ENCODE assay signal across 9 cellular contexts in genomic region chr18:30889582-30890301, GRCh38.
A peak's percentile ranks its signal among the peaks of the same experiment; 100 is the strongest.
DNase-seq lines count a peak whose midpoint lies in the region; ATAC-seq and TF ChIP-seq lines count a peak whose summit lies in the region.
"Had no signal": no experiment of that assay in that cellular context is flagged by ENCODE, and none has a peak within 500 bp of the region (broad histone marks: within the 10 kb centered on the region; RNA-seq: fewer than 3 reads in every experiment).

No MANE protein-coding gene starts in this region.

- H3K36me3 Mint-ChIP-seq in naive thymus-derived CD4-positive, alpha-beta T cell = no peaks in the 10 kb centered on the region

- peaks cover 0 to 5% (median 0%) of the 10 kb centered on the region in 11 donors for H3K9me3 Mint-ChIP-seq in naive thymus-derived CD4-positive, alpha-beta T cell
- H3K9me3 Mint-ChIP-seq: stimulated activated naive CD8-positive, alpha-beta T cell treated with anti-CD3 and anti-CD28 coated beads, Interleukin-15, Interleukin-2, amounts not matched to agents 100 ng/mL and 50 ng/mL, for 24 hours had no signal

- H3K27me3 Mint-ChIP-seq in naive thymus-derived CD4-positive, alpha-beta T cell = no peaks in the 10 kb centered on the region
- H3K27me3 Mint-ChIP-seq: stimulated activated naive CD8-positive, alpha-beta T cell treated with anti-CD3 and anti-CD28 coated beads, Interleukin-15, Interleukin-2, amounts not matched to agents 100 ng/mL and 50 ng/mL, for 24 hours had no signal

- no TSS peak for BruUV-seq in A673 (replicated peaks; lab: Mats Ljungman, UMichigan)

- H3K27ac Mint-ChIP-seq in naive thymus-derived CD4-positive, alpha-beta T cell = no peak overlapping the region
- H3K27ac Mint-ChIP-seq: stimulated activated naive CD8-positive, alpha-beta T cell treated with anti-CD3 and anti-CD28 coated beads, Interleukin-15, Interleukin-2, amounts not matched to agents 100 ng/mL and 50 ng/mL, for 24 hours had no signal

- DNase-seq in A673 (ENCODE audit: low spot score) (peak; percentile 11), SW480 (ENCODE audit: low spot score) (peak; percentile 2), iPS-NIHi7 (ENCODE audit: extremely low spot score) (peak; percentile 54), coronary artery (ENCODE audit: low spot score) (no peak), AG08395 (ENCODE audit: low spot score) (no peak)
- DNase-seq in naive thymus-derived CD4-positive, alpha-beta T cell = no peak

- CTCF ChIA-PET in A673 (lab: Charles Lee) (no interaction called here), HEK293 (lab: Yijun Ruan, JAX) (interaction anchor here (0.8 to 3.7 kb wide), 8 partner anchors 9 to 1015 kb away, joined by 3 to 17 read pairs (median 3); no protein-coding TSS in a partner anchor)
- CTCF ChIA-PET in naive thymus-derived CD4-positive, alpha-beta T cell (lab: Charles Lee) = no interaction called here

- H3K9me3 ChIP-seq in A673 (ENCODE audit: low read depth, low read length, poor library complexity, severe bottlenecking) (no peaks in the 10 kb centered on the region), HEK293 (ENCODE audit: control insufficient read depth, insufficient read depth, low read depth, low read length) (no peaks in the 10 kb centered on the region)
- H3K9me3 ChIP-seq in naive thymus-derived CD4-positive, alpha-beta T cell (ENCODE audit: control insufficient read depth in 2 of 3, low read length in 3 of 3) = no peaks in the 10 kb centered on the region

- no peaks in the 10 kb centered on the region for H3K4me1 Mint-ChIP-seq in naive thymus-derived CD4-positive, alpha-beta T cell

- intact Hi-C loops in A673 (cut with micrococcal nuclease; ENCODE audit: unreplicated experiment) = loop anchor here (10.0 kb wide), 1 partner anchor 1015 kb away; no protein-coding TSS in a partner anchor
- intact Hi-C loops in naive thymus-derived CD4-positive, alpha-beta T cell (cut with micrococcal nuclease) = no loop called here

- no peak overlapping the region for H3K4me3 Mint-ChIP-seq in naive thymus-derived CD4-positive, alpha-beta T cell
- H3K4me3 Mint-ChIP-seq: stimulated activated naive CD8-positive, alpha-beta T cell treated with anti-CD3 and anti-CD28 coated beads, Interleukin-15, Interleukin-2, amounts not matched to agents 100 ng/mL and 50 ng/mL, for 24 hours had no signal

- H3K4me1 ChIP-seq in A673 (ENCODE audit: insufficient read depth, low read length, poor library complexity, severe bottlenecking) (no peaks in the 10 kb centered on the region), HEK293 (ENCODE audit: control insufficient read depth, insufficient read depth, low read length) (no peaks in the 10 kb centered on the region)
- no peaks in the 10 kb centered on the region for H3K4me1 ChIP-seq in naive thymus-derived CD4-positive, alpha-beta T cell (ENCODE audit: control insufficient read depth in 2 of 2, insufficient read depth in 2 of 2, low read length in 2 of 2)

- H3K36me3 ChIP-seq in A673 (ENCODE audit: insufficient read depth, low read length, poor library complexity, severe bottlenecking) (no peaks in the 10 kb centered on the region), HEK293 (ENCODE audit: control insufficient read depth in 2 of 2, insufficient read depth in 1 of 2, low read length in 2 of 2) (no peaks in the 10 kb centered on the region)
- H3K36me3 ChIP-seq in naive thymus-derived CD4-positive, alpha-beta T cell (ENCODE audit: control insufficient read depth in 2 of 3, insufficient read depth in 3 of 3, low read length in 3 of 3) = no peaks in the 10 kb centered on the region

- POLR2A ChIA-PET in A673 (lab: Charles Lee; ENCODE audit: low non-redundant PET) = no interaction called here
- POLR2A ChIA-PET in HEK293 (lab: Yijun Ruan, JAX) = no interaction called here
- POLR2A ChIA-PET in naive thymus-derived CD4-positive, alpha-beta T cell (lab: Charles Lee) = no interaction called here

- H3K27ac ChIP-seq in A673 (ENCODE audit: low read depth, low read length, poor library complexity, severe bottlenecking) (no peak overlapping the region), HEK293 (ENCODE audit: extremely low read depth, low read depth, low read length) (no peak overlapping the region), coronary artery (no peak overlapping the region)
- H3K27ac ChIP-seq in naive thymus-derived CD4-positive, alpha-beta T cell (ENCODE audit: low read depth, low read length) = no peak overlapping the region

- no peak for ATAC-seq in naive thymus-derived CD4-positive, alpha-beta T cell
- no peak for ATAC-seq in GM21737 (IDR thresholded peaks at IDR 0.05; ENCODE audit: unreplicated experiment)

- no peak overlapping the region for H3K4me3 ChIP-seq in A673 (ENCODE audit: low read depth, low read length, poor library complexity, severe bottlenecking)
- no peak overlapping the region for H3K4me3 ChIP-seq in HEK293 (ENCODE audit: low read depth, low read length)
- no peak overlapping the region for H3K4me3 ChIP-seq in coronary artery
- H3K4me3 ChIP-seq in naive thymus-derived CD4-positive, alpha-beta T cell (ENCODE audit: low read length) = no peak overlapping the region

- peaks cover 6% of the 10 kb centered on the region for H3K27me3 ChIP-seq in A673 (replicated peaks; ENCODE audit: insufficient read depth, low read depth, low read length, poor library complexity)
- H3K27me3 ChIP-seq in naive thymus-derived CD4-positive, alpha-beta T cell (ENCODE audit: control insufficient read depth in 2 of 2, insufficient read depth in 2 of 2, low read length in 2 of 2) = no peaks in the 10 kb centered on the region

- TF ChIP-seq CTCF in A673 (conservative IDR thresholded peaks at IDR 0.05; ENCODE audit: low read depth, low read length) (0 out of 2 replicates have a peak, but pooled peaks have one; percentile 21), HEK293 (tag by site-specific recombination; IDR thresholded peaks at IDR 0.05) (peak; percentile 47; the same call in 1 of the 2 replicates), coronary artery (IDR thresholded peaks at IDR 0.05) (no peak)

TF ChIP-seq in HEK293, 187 proteins besides CTCF, POLR2A, EP300 and RAD21:
- TF ChIP-seq ZNF654 (tag by site-specific recombination; IDR thresholded peaks at IDR 0.05; ENCODE audit: low read depth) (peak; percentile 41; the same call in 1 of the 2 replicates), ZBTB49 (tag by site-specific recombination; IDR thresholded peaks at IDR 0.05; ENCODE audit: low read depth) (no peak)

Comparison
In these comparisons a context has a peak if more than half of its experiments do, and no peak if none do; other contexts are left out.
1. DNase-seq: peak in A673 (single experiment), SW480 (single experiment) and iPS-NIHi7 (single experiment); none in coronary artery (single experiment), naive thymus-derived CD4-positive, alpha-beta T cell (0 of 9) and AG08395 (single experiment).